In the genomic region with DNA sequence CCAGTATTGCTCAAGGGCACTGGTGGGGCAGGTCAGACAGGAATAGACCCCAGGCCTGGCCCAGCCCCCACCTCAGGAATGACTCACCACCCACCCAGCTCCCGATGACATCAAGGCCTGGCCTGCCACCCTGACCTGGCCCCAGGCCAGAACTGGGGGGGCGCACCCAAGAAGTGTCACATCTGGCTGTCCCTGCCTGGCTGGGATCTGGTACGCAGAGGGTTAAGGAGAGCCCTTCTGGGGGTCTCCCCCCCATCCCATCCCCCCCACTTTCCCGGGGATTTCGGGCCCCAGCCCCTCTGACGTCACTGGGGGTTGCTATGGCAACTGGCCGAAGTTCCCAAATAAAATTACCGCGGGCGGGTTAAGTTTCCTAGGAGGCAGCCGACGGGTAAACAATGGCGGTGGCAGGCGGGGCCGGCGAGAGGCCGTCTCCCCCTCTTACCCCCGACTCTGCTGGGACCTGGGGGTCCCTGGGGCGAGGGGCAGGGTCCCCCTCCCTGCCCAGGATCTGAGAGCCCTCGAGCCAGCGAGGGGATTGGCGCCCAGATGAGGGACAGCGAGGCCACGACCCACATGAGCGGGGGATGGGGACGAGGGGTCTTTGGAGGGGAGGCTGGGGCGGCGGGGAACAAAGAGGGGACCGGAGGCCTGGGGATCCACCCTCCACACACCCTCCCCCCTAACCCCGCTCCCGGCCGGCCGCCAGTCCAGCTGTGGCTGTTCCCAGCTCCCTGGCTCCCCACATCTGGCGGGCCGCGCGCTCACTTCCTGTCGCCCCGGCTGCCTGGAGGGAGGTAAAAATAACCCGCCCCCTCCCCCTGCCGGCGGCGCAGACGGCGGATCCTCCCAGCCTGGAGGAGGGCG, we compare ENCODE assay signal across 1 cellular context.
A peak's percentile ranks its signal among the peaks of the same experiment; 100 is the strongest.
TF ChIP-seq lines count a peak whose summit lies in the region.

No MANE protein-coding gene starts in this region.

TF ChIP-seq in GM12878, 131 proteins besides CTCF, POLR2A, EP300 and RAD21 (continued from another document):
- TF ChIP-seq, protein P1, sequence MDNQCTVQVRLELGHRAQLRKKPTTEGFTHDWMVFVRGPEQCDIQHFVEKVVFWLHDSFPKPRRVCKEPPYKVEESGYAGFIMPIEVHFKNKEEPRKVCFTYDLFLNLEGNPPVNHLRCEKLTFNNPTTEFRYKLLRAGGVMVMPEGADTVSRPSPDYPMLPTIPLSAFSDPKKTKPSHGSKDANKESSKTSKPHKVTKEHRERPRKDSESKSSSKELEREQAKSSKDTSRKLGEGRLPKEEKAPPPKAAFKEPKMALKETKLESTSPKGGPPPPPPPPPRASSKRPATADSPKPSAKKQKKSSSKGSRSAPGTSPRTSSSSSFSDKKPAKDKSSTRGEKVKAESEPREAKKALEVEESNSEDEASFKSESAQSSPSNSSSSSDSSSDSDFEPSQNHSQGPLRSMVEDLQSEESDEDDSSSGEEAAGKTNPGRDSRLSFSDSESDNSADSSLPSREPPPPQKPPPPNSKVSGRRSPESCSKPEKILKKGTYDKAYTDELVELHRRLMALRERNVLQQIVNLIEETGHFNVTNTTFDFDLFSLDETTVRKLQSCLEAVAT (IDR thresholded peaks at IDR 0.05): 0 out of 2 replicates have a peak, but pooled peaks have one; percentile 61
- TF ChIP-seq SP1 (IDR thresholded peaks at IDR 0.05; ENCODE audit: low read depth, low read length) (no peak), MTA2 (IDR thresholded peaks at IDR 0.05; ENCODE audit: low read depth) (peak; percentile 43; the same call in 1 of the 2 replicates), CBFB (IDR thresholded peaks at IDR 0.05; ENCODE audit: low read depth) (peak; percentile 35; the same call in 1 of the 2 replicates), ZNF274 (IDR thresholded peaks at IDR 0.05; ENCODE audit: insufficient read depth, insufficient read length) (no peak), IKZF2 (IDR thresholded peaks at IDR 0.05) (peak; percentile 84 to 90), DPF2 (IDR thresholded peaks at IDR 0.05) (peak; percentile 20; the same call in 1 of the 2 replicates), YY1 (IDR thresholded peaks at IDR 0.05; ENCODE audit: low read depth, low read length) (peak; percentile 77)
- TF ChIP-seq, protein P2, sequence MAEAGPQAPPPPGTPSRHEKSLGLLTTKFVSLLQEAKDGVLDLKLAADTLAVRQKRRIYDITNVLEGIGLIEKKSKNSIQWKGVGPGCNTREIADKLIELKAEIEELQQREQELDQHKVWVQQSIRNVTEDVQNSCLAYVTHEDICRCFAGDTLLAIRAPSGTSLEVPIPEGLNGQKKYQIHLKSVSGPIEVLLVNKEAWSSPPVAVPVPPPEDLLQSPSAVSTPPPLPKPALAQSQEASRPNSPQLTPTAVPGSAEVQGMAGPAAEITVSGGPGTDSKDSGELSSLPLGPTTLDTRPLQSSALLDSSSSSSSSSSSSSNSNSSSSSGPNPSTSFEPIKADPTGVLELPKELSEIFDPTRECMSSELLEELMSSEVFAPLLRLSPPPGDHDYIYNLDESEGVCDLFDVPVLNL (IDR thresholded peaks at IDR 0.05; ENCODE audit: low read depth, low read length): no peak
- TF ChIP-seq, protein P3, sequence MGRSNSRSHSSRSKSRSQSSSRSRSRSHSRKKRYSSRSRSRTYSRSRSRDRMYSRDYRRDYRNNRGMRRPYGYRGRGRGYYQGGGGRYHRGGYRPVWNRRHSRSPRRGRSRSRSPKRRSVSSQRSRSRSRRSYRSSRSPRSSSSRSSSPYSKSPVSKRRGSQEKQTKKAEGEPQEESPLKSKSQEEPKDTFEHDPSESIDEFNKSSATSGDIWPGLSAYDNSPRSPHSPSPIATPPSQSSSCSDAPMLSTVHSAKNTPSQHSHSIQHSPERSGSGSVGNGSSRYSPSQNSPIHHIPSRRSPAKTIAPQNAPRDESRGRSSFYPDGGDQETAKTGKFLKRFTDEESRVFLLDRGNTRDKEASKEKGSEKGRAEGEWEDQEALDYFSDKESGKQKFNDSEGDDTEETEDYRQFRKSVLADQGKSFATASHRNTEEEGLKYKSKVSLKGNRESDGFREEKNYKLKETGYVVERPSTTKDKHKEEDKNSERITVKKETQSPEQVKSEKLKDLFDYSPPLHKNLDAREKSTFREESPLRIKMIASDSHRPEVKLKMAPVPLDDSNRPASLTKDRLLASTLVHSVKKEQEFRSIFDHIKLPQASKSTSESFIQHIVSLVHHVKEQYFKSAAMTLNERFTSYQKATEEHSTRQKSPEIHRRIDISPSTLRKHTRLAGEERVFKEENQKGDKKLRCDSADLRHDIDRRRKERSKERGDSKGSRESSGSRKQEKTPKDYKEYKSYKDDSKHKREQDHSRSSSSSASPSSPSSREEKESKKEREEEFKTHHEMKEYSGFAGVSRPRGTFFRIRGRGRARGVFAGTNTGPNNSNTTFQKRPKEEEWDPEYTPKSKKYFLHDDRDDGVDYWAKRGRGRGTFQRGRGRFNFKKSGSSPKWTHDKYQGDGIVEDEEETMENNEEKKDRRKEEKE (IDR thresholded peaks at IDR 0.05): no peak
